Comparison of ENCODE assay signal across 23 cellular contexts in genomic region chrX:100973411-100973810, GRCh38. TPM values are rescaled to one million over a fixed set of nuclear protein-coding genes. Genes with fewer than 3 reads are reported as not detected.
DNase-seq lines count a peak whose midpoint lies in the region; TF ChIP-seq lines count a peak whose summit lies in the region.
"Had no signal": no experiment of that assay in that cellular context is flagged by ENCODE, and none has a peak within 500 bp of the region (broad histone marks: within the 10 kb centered on the region; RNA-seq: fewer than 3 reads in every experiment).

No MANE protein-coding gene starts in this region.

- WGBS in tibial nerve, 2 donors, result 96 to 97% methylated on average over 10 to 19 of the region's 19 CpGs

- H3K4me3 ChIP-seq in tibial nerve, result no peak overlapping the region
- H3K4me3 ChIP-seq: ascending aorta, SJCRH30 had no signal

- no peaks in the 10 kb centered on the region for H3K27me3 ChIP-seq in tibial nerve
- H3K27me3 ChIP-seq: ascending aorta, SJCRH30 had no signal

- H3K27ac ChIP-seq in RWPE1 (no peak overlapping the region), tibial nerve (no peak overlapping the region)
- H3K27ac ChIP-seq: ascending aorta, SJCRH30 had no signal

- no peaks in the 10 kb centered on the region for H3K4me1 ChIP-seq in tibial nerve
- H3K4me1 ChIP-seq: ascending aorta, SJCRH30 had no signal

- H3K36me3 ChIP-seq in tibial nerve, result peaks cover 0 to 8% (median 0%) of the 10 kb centered on the region in 3 donors
- H3K36me3 ChIP-seq: ascending aorta, SJCRH30 had no signal

- no peak for TF ChIP-seq EP300 in tibial nerve (IDR thresholded peaks at IDR 0.05)

- H3K9me3 ChIP-seq in tibial nerve, result no peaks in the 10 kb centered on the region
- H3K9me3 ChIP-seq: ascending aorta, SJCRH30 had no signal

- POLR2A ChIA-PET in RWPE1 (lab: Yijun Ruan, JAX; ENCODE audit: low non-redundant PET), result no interaction called here

- peak; percentile 1 for DNase-seq in EL
- DNase-seq in RWPE1 (ENCODE audit: low spot score), result peak; percentile 30
- DNase-seq in dermis blood vessel endothelial cell, result peak; percentile 76
- peak; percentile 38 for DNase-seq in non-pigmented ciliary epithelial cell (ENCODE audit: low read depth)
- DNase-seq in hypothalamus (lab: John Stamatoyannopoulos, UW), result no peak
- DNase-seq in tibial nerve (ENCODE audit: low spot score in 2 of 2), result no peak
- no peak for DNase-seq in stimulated activated CD4-positive, alpha-beta T cell treated with anti-CD3 and anti-CD28 coated beads, Interleukin-4, amount 100 ng/mL, for 4 hours
- DNase-seq: activated CD4-positive, alpha-beta T cell treated with anti-CD3 and anti-CD28 coated beads, Interleukin-2, amount 10 ng/mL, durations not matched to agents 24 days and 14 days; CD4-positive, alpha-beta T cell; GF-D8; MM.1S; NCI-H1436; NCI-H2107; NCI-H510A; NK-92 treated with Interleukin-12 subunit alpha and Interleukin-12 subunit beta, amount 100 ng/mL, for 24 hours; SJCRH30; substantia nigra had no signal

- TF ChIP-seq POLR2A in tibial nerve (IDR thresholded peaks at IDR 0.05), result no peak

- CTCF ChIA-PET in RWPE1 (lab: Yijun Ruan, JAX), result no interaction called here

- TF ChIP-seq CTCF in RWPE1 (conservative IDR thresholded peaks at IDR 0.05; ENCODE audit: low read depth), result no peak
- no peak for TF ChIP-seq CTCF in tibial nerve (IDR thresholded peaks at IDR 0.05)

RNA-seq across cellular contexts. Expression of gene ARL13A, which starts 3.9 kb away (rescaled TPM):
- not detected in 2 replicates for total RNA-seq in dermis blood vessel endothelial cell
- not detected for total RNA-seq in tibial nerve
- total RNA-seq: activated CD4-positive, alpha-beta T cell treated with anti-CD3 and anti-CD28 coated beads, Interleukin-2, amount 10 ng/mL, durations not matched to agents 24 days and 14 days; ascending aorta; CD4-positive, alpha-beta T cell; liver; mucosa of gallbladder; neural crest cell; progenitor cell of endocrine pancreas; SJCRH30; ureter had no signal

RNA-seq across cellular contexts. Expression of gene XKRX, which starts 44.7 kb away (rescaled TPM):
- total RNA-seq in dermis blood vessel endothelial cell (0.05 and 0.17 TPM in 2 replicates), tibial nerve (under 1 TPM in 3 of 4 donors, not detected in 1; 0.30 to 0.84 (median 0.66) TPM)
- total RNA-seq: ascending aorta had no signal

Comparison
In these comparisons a context has a peak if more than half of its experiments do, and no peak if none do; other contexts are left out.
1. DNase-seq: peak in EL (single experiment), RWPE1 (single experiment), dermis blood vessel endothelial cell (single experiment) and non-pigmented ciliary epithelial cell (single experiment); none in hypothalamus (0 of 51), tibial nerve (0 of 2) and stimulated activated CD4-positive, alpha-beta T cell treated with anti-CD3 and anti-CD28 coated beads, Interleukin-4, amount 100 ng/mL, for 4 hours (0 of 2).